In the genomic region with DNA sequence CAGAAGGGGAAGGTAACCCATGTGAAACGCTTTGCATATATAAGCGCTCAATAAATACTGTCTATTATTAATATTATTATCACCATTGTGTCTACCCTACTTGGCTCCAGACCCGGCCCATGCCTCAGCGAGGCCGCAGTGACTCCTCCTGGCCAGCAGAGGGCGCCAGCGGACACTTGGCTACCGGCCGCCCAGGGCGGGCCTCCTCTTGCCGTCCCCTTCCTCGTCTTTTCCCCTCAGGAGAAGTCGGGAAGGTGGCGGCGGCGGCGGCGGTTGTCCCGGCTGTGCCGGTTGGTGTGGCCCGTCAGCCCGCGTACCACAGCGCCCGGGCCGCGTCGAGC, we compare ENCODE assay signal across 1 cellular context.
TF ChIP-seq lines count a peak whose summit lies in the region.

A gene with protein sequence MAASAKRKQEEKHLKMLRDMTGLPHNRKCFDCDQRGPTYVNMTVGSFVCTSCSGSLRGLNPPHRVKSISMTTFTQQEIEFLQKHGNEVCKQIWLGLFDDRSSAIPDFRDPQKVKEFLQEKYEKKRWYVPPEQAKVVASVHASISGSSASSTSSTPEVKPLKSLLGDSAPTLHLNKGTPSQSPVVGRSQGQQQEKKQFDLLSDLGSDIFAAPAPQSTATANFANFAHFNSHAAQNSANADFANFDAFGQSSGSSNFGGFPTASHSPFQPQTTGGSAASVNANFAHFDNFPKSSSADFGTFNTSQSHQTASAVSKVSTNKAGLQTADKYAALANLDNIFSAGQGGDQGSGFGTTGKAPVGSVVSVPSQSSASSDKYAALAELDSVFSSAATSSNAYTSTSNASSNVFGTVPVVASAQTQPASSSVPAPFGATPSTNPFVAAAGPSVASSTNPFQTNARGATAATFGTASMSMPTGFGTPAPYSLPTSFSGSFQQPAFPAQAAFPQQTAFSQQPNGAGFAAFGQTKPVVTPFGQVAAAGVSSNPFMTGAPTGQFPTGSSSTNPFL (plus strand): TSS at position 233 of the 341 bp plus-strand sequence. CDS start 266 bp downstream, outside the sequence.

TF ChIP-seq in HepG2, 621 proteins besides CTCF, POLR2A, EP300 and RAD21 (continued from another document):
- TF ChIP-seq, protein P1, sequence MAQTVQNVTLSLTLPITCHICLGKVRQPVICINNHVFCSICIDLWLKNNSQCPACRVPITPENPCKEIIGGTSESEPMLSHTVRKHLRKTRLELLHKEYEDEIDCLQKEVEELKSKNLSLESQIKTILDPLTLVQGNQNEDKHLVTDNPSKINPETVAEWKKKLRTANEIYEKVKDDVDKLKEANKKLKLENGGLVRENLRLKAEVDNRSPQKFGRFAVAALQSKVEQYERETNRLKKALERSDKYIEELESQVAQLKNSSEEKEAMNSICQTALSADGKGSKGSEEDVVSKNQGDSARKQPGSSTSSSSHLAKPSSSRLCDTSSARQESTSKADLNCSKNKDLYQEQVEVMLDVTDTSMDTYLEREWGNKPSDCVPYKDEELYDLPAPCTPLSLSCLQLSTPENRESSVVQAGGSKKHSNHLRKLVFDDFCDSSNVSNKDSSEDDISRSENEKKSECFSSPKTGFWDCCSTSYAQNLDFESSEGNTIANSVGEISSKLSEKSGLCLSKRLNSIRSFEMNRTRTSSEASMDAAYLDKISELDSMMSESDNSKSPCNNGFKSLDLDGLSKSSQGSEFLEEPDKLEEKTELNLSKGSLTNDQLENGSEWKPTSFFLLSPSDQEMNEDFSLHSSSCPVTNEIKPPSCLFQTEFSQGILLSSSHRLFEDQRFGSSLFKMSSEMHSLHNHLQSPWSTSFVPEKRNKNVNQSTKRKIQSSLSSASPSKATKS (CRISPR knock-in tag; IDR thresholded peaks at IDR 0.05): 0 out of 2 replicates have a peak, but pooled peaks have one; percentile 42
- 0 out of 2 replicates have a peak, but pooled peaks have one; percentile 14 for TF ChIP-seq ZNF468 (CRISPR knock-in tag; IDR thresholded peaks at IDR 0.05)
- TF ChIP-seq ZFP37 (CRISPR knock-in tag; IDR thresholded peaks at IDR 0.05; ENCODE audit: borderline replicate concordance): 0 out of 2 replicates have a peak, but pooled peaks have one; percentile 61
- TF ChIP-seq, protein P2, sequence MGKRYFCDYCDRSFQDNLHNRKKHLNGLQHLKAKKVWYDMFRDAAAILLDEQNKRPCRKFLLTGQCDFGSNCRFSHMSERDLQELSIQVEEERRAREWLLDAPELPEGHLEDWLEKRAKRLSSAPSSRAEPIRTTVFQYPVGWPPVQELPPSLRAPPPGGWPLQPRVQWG (CRISPR knock-in tag; IDR thresholded peaks at IDR 0.05; ENCODE audit: borderline replicate concordance, low read depth): no peak
- peak; percentile 97 for TF ChIP-seq KMT2B (CRISPR knock-in tag; IDR thresholded peaks at IDR 0.05)
- TF ChIP-seq ZNF451 (CRISPR knock-in tag; IDR thresholded peaks at IDR 0.05): no peak
- TF ChIP-seq, protein P3, sequence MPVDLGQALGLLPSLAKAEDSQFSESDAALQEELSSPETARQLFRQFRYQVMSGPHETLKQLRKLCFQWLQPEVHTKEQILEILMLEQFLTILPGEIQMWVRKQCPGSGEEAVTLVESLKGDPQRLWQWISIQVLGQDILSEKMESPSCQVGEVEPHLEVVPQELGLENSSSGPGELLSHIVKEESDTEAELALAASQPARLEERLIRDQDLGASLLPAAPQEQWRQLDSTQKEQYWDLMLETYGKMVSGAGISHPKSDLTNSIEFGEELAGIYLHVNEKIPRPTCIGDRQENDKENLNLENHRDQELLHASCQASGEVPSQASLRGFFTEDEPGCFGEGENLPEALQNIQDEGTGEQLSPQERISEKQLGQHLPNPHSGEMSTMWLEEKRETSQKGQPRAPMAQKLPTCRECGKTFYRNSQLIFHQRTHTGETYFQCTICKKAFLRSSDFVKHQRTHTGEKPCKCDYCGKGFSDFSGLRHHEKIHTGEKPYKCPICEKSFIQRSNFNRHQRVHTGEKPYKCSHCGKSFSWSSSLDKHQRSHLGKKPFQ (CRISPR knock-in tag; IDR thresholded peaks at IDR 0.05; ENCODE audit: insufficient replicate concordance): no peak
- TF ChIP-seq ZNF160 (CRISPR knock-in tag; IDR thresholded peaks at IDR 0.05): peak; percentile 80
- 0 out of 2 replicates have a peak, but pooled peaks have one; percentile 23 for TF ChIP-seq TMF1 (CRISPR knock-in tag; IDR thresholded peaks at IDR 0.05; ENCODE audit: low read depth)
- TF ChIP-seq JUN (CRISPR knock-in tag; IDR thresholded peaks at IDR 0.05): peak; percentile 44; the same call in 1 of the 2 replicates
TF ChIP-seq in HepG2: peak in this region for 226.
